ENCODE assay signal across 11 cellular contexts in the genomic region with DNA sequence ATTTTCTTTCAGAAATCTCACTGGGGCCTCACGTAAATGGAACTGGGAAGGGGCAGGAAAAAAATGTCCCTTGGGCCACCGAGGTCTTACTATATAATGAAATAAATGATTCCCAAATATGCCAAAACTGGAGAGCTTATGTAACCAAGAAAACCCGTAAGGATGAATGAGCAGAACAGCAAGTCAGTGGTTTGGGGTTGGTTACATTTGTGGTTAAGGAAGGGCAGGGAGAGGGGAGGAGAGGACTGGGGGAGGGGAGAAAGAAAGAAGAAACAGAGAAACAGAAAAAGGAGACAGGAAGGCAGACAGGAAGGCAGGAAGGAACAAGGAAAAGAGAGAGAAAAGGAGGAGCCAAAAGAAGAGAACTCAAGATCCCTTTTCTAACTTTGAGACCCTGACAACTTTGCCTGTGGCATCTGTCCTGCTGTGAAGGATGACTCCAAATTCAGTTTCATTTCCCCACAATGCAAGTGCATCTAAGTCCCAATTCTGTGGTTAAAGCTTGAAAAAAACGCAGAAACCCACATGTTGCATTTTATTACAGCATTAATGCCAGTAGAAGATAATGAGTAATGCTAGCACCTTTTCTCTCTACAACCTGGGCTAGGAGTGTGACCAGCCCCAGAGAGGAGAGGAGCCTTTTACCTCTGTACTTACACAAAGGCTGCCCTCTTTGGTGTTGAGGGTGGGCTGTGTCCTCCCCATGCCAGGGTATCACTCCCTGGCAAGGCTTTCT. TPM values are rescaled to one million over a fixed set of nuclear protein-coding genes. Genes with fewer than 3 reads are reported as not detected.
DNase-seq lines count a peak whose midpoint lies in the region; ATAC-seq and TF ChIP-seq lines count a peak whose summit lies in the region.
"Had no signal": no experiment of that assay in that cellular context is flagged by ENCODE, and none has a peak within 500 bp of the region (broad histone marks: within the 10 kb centered on the region; RNA-seq: fewer than 3 reads in every experiment).

No MANE protein-coding gene starts in this region.

- no peak for TF ChIP-seq POLR2A in sigmoid colon (IDR thresholded peaks at IDR 0.05)

- TF ChIP-seq CTCF in mammary epithelial cell (conservative IDR thresholded peaks at IDR 0.05 in 1 of 2, IDR thresholded peaks at IDR 0.05 in 1 of 2; ENCODE audit: extremely low read depth in 1 of 2, insufficient read depth in 1 of 2, low read depth in 1 of 2, low read length in 2 of 2) (no peak), sigmoid colon (IDR thresholded peaks at IDR 0.05) (no peak)

- TF ChIP-seq EP300 in sigmoid colon (IDR thresholded peaks at IDR 0.05): no peak

- H3K79me1 ChIP-seq in neuronal stem cell (ENCODE audit: low read depth, low read length): no peaks in the 10 kb centered on the region

- H2AK5ac ChIP-seq in neuronal stem cell (ENCODE audit: low read depth, low read length): no peak overlapping the region

- H3K14ac ChIP-seq in neuronal stem cell (ENCODE audit: low read length): peak overlapping the region; percentile 10

- no peaks in the 10 kb centered on the region for H4K20me1 ChIP-seq in mammary epithelial cell (ENCODE audit: insufficient read depth, low read length)

- H2BK120ac ChIP-seq in neuronal stem cell (ENCODE audit: low read depth, low read length): no peak overlapping the region

- H2AFZ ChIP-seq in mammary epithelial cell (ENCODE audit: low read depth, low read length): peak overlapping the region; percentile 23
- H2AFZ ChIP-seq in neuronal stem cell (ENCODE audit: low read length): peak overlapping the region; percentile 59

- no peak overlapping the region for H4K8ac ChIP-seq in neuronal stem cell (ENCODE audit: low read depth, low read length)

- 66% methylated on average over 4 of the region's 4 CpGs for WGBS in mammary epithelial cell (ENCODE audit: low coverage, missing lambda C conversion rate)
- no CpG with 5 or more reads among the region's 4 CpGs for WGBS in neuronal stem cell (ENCODE audit: extremely low coverage in 2 of 2, insufficient read length in 2 of 2, insufficient replicate concordance in 1 of 2), 2 donors
- 56 to 76% methylated on average over 4 of the region's 4 CpGs for WGBS in sigmoid colon, 2 donors

- dilution Hi-C loops in mammary epithelial cell (cut with HindIII; ENCODE audit: low sequenced_read_pairs): no loop called here

- ATAC-seq in SK-N-SH treated with all-trans-retinoic acid at 6 μM for 48 hours: no peak
- ATAC-seq: left colon had no signal

- no peak overlapping the region for H3K4me2 ChIP-seq in mammary epithelial cell (ENCODE audit: insufficient read depth, low read depth, low read length)
- no peak overlapping the region for H3K4me2 ChIP-seq in neuronal stem cell (ENCODE audit: insufficient read depth, low read length, poor library complexity, severe bottlenecking)

- DNase-seq in NT2/D1 (ENCODE audit: low read depth, low spot score) (no peak), mammary epithelial cell (peak; percentile 14), neuronal stem cell (ENCODE audit: low spot score) (no peak), sigmoid colon (no peak), NCI-H2227 treated with DMSO at 0.1 percent for 48 hours (lab: John Stamatoyannopoulos, UW) (no peak)
- no peak for DNase-seq in stimulated activated CD4-positive, alpha-beta T cell treated with anti-CD3 and anti-CD28 coated beads, Interleukin-12 subunit alpha, Interleukin-12 subunit beta, amount 100 ng/mL, for 4 hours
- DNase-seq: left colon had no signal

- H3K27me3 ChIP-seq in HUES48 (ENCODE audit: control insufficient read depth, insufficient read depth, low read length) (no peaks in the 10 kb centered on the region), NT2/D1 (ENCODE audit: insufficient read depth, insufficient read length) (no peaks in the 10 kb centered on the region), mammary epithelial cell (ENCODE audit: insufficient read depth, low read length) (no peaks in the 10 kb centered on the region), neuronal stem cell (ENCODE audit: control insufficient read depth in 3 of 3, insufficient read depth in 3 of 3, low read depth in 1 of 3, low read length in 3 of 3) (peaks cover 0 to 20% (median 10%) of the 10 kb centered on the region in 3 experiments), sigmoid colon (no peaks in the 10 kb centered on the region)
- H3K27me3 ChIP-seq: right atrium auricular region had no signal

- no peaks in the 10 kb centered on the region for H3K36me3 ChIP-seq in HUES48 (ENCODE audit: control insufficient read depth, insufficient read depth, low read length)
- H3K36me3 ChIP-seq in NT2/D1 (ENCODE audit: insufficient read depth, insufficient read length, low read length): no peaks in the 10 kb centered on the region
- no peaks in the 10 kb centered on the region for H3K36me3 ChIP-seq in mammary epithelial cell (ENCODE audit: insufficient read depth, low read length)
- no peaks in the 10 kb centered on the region for H3K36me3 ChIP-seq in neuronal stem cell (replicated peaks in 1 of 2; ENCODE audit: control insufficient read depth in 2 of 2, insufficient read depth in 2 of 2, low read length in 2 of 2)
- no peaks in the 10 kb centered on the region for H3K36me3 ChIP-seq in sigmoid colon
- H3K36me3 ChIP-seq: right atrium auricular region had no signal

- no peak overlapping the region for H2BK12ac ChIP-seq in neuronal stem cell (ENCODE audit: low read length)

- H3K4me3 ChIP-seq in HUES48 (ENCODE audit: low read depth, low read length) (peak overlapping the region; percentile 45; the same call in 1 of the 2 replicates), NT2/D1 (ENCODE audit: insufficient read length, low read depth) (peak overlapping the region; percentile 24), mammary epithelial cell (replicated peaks in 1 of 3; ENCODE audit: insufficient read depth in 1 of 3, low read depth in 2 of 3, low read length in 3 of 3) (no peak overlapping the region), neuronal stem cell (ENCODE audit: low read length in 2 of 2) (no peak overlapping the region), sigmoid colon (no peak overlapping the region)
- H3K4me3 ChIP-seq: right atrium auricular region had no signal

- in situ Hi-C loops in mammary epithelial cell (cut with MboI; ENCODE audit: low sequenced_read_pairs in 2 of 2): loop anchor here (5.0 kb wide), 2 partner anchors 295 to 300 kb away; no protein-coding TSS in a partner anchor

- H3K79me2 ChIP-seq in mammary epithelial cell (ENCODE audit: insufficient read depth, low read length): no peaks in the 10 kb centered on the region

- H4K91ac ChIP-seq in neuronal stem cell (ENCODE audit: low read depth, low read length, poor library complexity): no peak overlapping the region

- no peak overlapping the region for H3K23ac ChIP-seq in neuronal stem cell (ENCODE audit: low read depth, low read length, poor library complexity)

- H2BK15ac ChIP-seq in neuronal stem cell (ENCODE audit: low read length): no peak overlapping the region

- no TSS peak for BruUV-seq in mammary epithelial cell (replicated peaks; lab: Mats Ljungman, UMichigan)

- H3K9me3 ChIP-seq in HUES48 (ENCODE audit: control insufficient read depth, insufficient read depth, low read length) (no peaks in the 10 kb centered on the region), NT2/D1 (ENCODE audit: insufficient read depth, low read length) (no peaks in the 10 kb centered on the region), mammary epithelial cell (replicated peaks; ENCODE audit: insufficient read depth, low read length) (no peaks in the 10 kb centered on the region), neuronal stem cell (replicated peaks in 1 of 2; ENCODE audit: control insufficient read depth in 2 of 2, insufficient read depth in 1 of 2, low read depth in 1 of 2, low read length in 2 of 2) (peaks cover 0 to 2% of the 10 kb centered on the region in 2 donors), sigmoid colon (no peaks in the 10 kb centered on the region)
- H3K9me3 ChIP-seq: right atrium auricular region had no signal

- CTCF ChIA-PET in mammary epithelial cell (lab: Charles Lee; ENCODE audit: low non-redundant PET): no interaction called here

- H3K9ac ChIP-seq in HUES48 (ENCODE audit: low read depth, low read length) (no peak overlapping the region), NT2/D1 (ENCODE audit: insufficient read length, low read depth) (peak overlapping the region; percentile 61), mammary epithelial cell (ENCODE audit: insufficient read depth, low read length) (no peak overlapping the region), neuronal stem cell (ENCODE audit: low read depth, low read length, poor library complexity) (no peak overlapping the region)

- no peak overlapping the region for H3K4ac ChIP-seq in neuronal stem cell (ENCODE audit: low read length)

- H3K18ac ChIP-seq in neuronal stem cell (ENCODE audit: low read length): no peak overlapping the region

- no peak overlapping the region for H3K27ac ChIP-seq in HUES48 (ENCODE audit: low read depth, low read length)
- H3K27ac ChIP-seq in mammary epithelial cell (ENCODE audit: insufficient read depth, low read depth, low read length): no peak overlapping the region
- no peak overlapping the region for H3K27ac ChIP-seq in neuronal stem cell (replicated peaks; ENCODE audit: low read length)
- peak overlapping the region in 1 of 4 donors; percentile 31 for H3K27ac ChIP-seq in sigmoid colon
- H3K27ac ChIP-seq: epithelial cell of prostate, right atrium auricular region had no signal

- intact Hi-C loops in mammary epithelial cell (cut with micrococcal nuclease) (no loop called here), sigmoid colon (cut with DNase I) (loop anchor here (5.0 kb wide), 2 partner anchors 235 to 280 kb away; no protein-coding TSS in a partner anchor)

- no peak overlapping the region for H2BK5ac ChIP-seq in neuronal stem cell (ENCODE audit: low read length)

- peaks cover 8% of the 10 kb centered on the region; the same call in 1 of the 2 replicates for H3K4me1 ChIP-seq in HUES48 (ENCODE audit: control insufficient read depth, insufficient read depth, low read length)
- H3K4me1 ChIP-seq in NT2/D1 (ENCODE audit: insufficient read depth, insufficient read length): peaks cover 3% of the 10 kb centered on the region
- peaks cover 9% of the 10 kb centered on the region for H3K4me1 ChIP-seq in mammary epithelial cell (ENCODE audit: insufficient read depth, low read length)
- peaks cover 2 to 3% of the 10 kb centered on the region in 2 donors for H3K4me1 ChIP-seq in neuronal stem cell (ENCODE audit: control insufficient read depth in 2 of 2, insufficient read depth in 1 of 2, low read depth in 1 of 2, low read length in 2 of 2)
- H3K4me1 ChIP-seq in sigmoid colon: peaks cover 0 to 4% (median 0%) of the 10 kb centered on the region in 4 donors

TF ChIP-seq in SK-N-SH treated with all-trans-retinoic acid at 6 μM for 48 hours, 23 proteins besides CTCF, POLR2A, EP300 and RAD21 (continues in another document):
- TF ChIP-seq ISL1 (CRISPR knock-in tag; IDR thresholded peaks at IDR 0.05): no peak
- TF ChIP-seq GLIS3 (CRISPR knock-in tag; IDR thresholded peaks at IDR 0.05): no peak
- TF ChIP-seq TOX (CRISPR knock-in tag; IDR thresholded peaks at IDR 0.05; ENCODE audit: borderline replicate concordance): no peak
- TF ChIP-seq ZC3H10 (CRISPR knock-in tag; IDR thresholded peaks at IDR 0.05): no peak

RNA-seq across cellular contexts. Expression of a gene that starts 10.8 kb away (rescaled TPM):
- 1 to 10 TPM; 1.5 to 2.5 TPM for total RNA-seq in mammary epithelial cell
- 1.5 TPM for polyA plus RNA-seq in mammary epithelial cell
- polyA minus RNA-seq in mammary epithelial cell: not detected
- 5.5 TPM for polyA plus RNA-seq in neuronal stem cell (2013, experiment 1 of 2)
- polyA plus RNA-seq in neuronal stem cell (2013, experiment 2 of 2): 6.1 TPM
- 1 to 10 TPM; 2.5 to 8.6 (median 3.4) TPM for total RNA-seq in sigmoid colon
- 1 to 10 TPM in 2 of 3 donors, under 1 TPM in 1; under 0.01 to 2.5 (median 1.4) TPM for polyA plus RNA-seq in sigmoid colon

Comparison
In these comparisons a context has a peak if more than half of its experiments do, and no peak if none do; other contexts are left out.
1. H3K4me3 ChIP-seq: peak in HUES48 (single experiment) and NT2/D1 (single experiment); none in mammary epithelial cell (0 of 3), neuronal stem cell (0 of 2) and sigmoid colon (0 of 4).